15 cellular contexts compared by ENCODE assay signal in the genomic region with DNA sequence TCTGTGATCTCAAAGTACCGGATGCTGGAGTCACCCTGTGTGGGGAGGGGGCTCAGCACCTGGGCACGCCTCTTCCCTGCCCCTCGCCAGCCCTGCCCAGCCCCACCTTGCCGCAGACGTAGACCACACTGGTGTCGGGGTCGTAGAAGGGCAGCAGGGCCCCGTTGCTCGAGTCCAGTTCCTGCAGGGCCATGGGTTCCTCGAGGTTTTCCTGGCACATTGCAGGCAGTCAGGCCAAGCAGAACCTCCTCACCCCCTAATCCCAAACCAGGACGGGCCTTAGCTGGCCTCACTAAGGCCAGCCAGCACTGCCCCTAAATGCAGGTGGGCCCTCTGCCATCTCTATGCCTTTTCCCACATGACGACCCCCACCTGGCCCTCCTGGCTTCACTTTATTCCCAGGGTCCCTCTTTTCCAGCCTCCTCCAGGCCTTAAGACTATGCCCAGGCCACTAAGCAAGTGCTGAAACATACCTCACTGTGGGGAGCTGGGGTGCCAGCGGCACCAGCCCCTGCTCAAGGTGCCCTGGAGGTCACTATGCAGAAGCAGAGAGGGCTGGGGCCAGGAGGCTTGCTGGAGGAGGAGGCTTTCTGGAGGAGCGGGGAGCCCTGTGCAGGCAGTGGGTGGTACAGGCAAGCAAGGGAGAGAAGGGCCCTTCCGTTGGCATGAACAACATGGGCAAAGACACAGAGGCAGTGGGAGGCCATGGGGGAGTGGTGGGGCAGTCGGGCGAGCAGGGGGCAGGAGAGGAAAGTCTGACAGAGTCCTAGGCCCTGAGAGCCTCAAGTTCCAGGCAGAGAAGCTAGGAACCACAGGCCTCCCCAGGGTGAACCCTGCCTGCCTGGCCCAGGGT. TPM values are rescaled to one million over a fixed set of nuclear protein-coding genes. Genes with fewer than 3 reads are reported as not detected.
DNase-seq lines count a peak whose midpoint lies in the region; ATAC-seq and TF ChIP-seq lines count a peak whose summit lies in the region.
"Had no signal": no experiment of that assay in that cellular context is flagged by ENCODE, and none has a peak within 500 bp of the region (broad histone marks: within the 10 kb centered on the region; RNA-seq: fewer than 3 reads in every experiment).

No MANE protein-coding gene starts in this region.

- TF ChIP-seq POLR2A in lower leg skin (IDR thresholded peaks at IDR 0.05): no peak

- TF ChIP-seq CTCF in activated B cell treated with CpG ODN at 0.5 μM for 24 hours (IDR thresholded peaks at IDR 0.05) (no peak), lower leg skin (IDR thresholded peaks at IDR 0.05) (no peak)

- WGBS in lower leg skin, 2 donors: 67 to 72% methylated on average over 9 to 17 of the region's 17 CpGs

- peak overlapping the region; percentile 95 for H3K27ac Mint-ChIP-seq in activated naive CD4-positive, alpha-beta T cell treated with anti-CD3 and anti-CD28 coated beads for 36 hours
- H3K27ac Mint-ChIP-seq in activated B cell treated with CpG ODN at 0.5 μM for 24 hours (peak overlapping the region; percentile 88), immature natural killer cell (peak overlapping the region; percentile 86 to 96 (median 93))
- H3K27ac Mint-ChIP-seq in stimulated activated naive CD8-positive, alpha-beta T cell treated with anti-CD3 and anti-CD28 coated beads, Interleukin-15, amount 100 ng/mL, for 72 hours: peak overlapping the region; percentile 87 to 97
- H3K27ac Mint-ChIP-seq: endodermal cell, HFFc6 had no signal

- H3K4me3 ChIP-seq in lower leg skin (ENCODE audit: low read depth, poor library complexity, severe bottlenecking): no peak overlapping the region

- peak overlapping the region; percentile 90 for H3K4me3 Mint-ChIP-seq in activated naive CD4-positive, alpha-beta T cell treated with anti-CD3 and anti-CD28 coated beads for 36 hours
- H3K4me3 Mint-ChIP-seq in activated B cell treated with CpG ODN at 0.5 μM for 24 hours (peak overlapping the region; percentile 58), immature natural killer cell (peak overlapping the region; percentile 89 to 98 (median 97))
- H3K4me3 Mint-ChIP-seq in stimulated activated naive CD8-positive, alpha-beta T cell treated with anti-CD3 and anti-CD28 coated beads, Interleukin-15, amount 100 ng/mL, for 72 hours: peak overlapping the region; percentile 85 to 88
- H3K4me3 Mint-ChIP-seq: endodermal cell had no signal

- ATAC-seq in activated B cell treated with CpG ODN at 0.5 μM for 24 hours (ENCODE audit: low read depth) (peak; percentile 4), GM18867 (IDR thresholded peaks at IDR 0.05; ENCODE audit: unreplicated experiment) (no peak)
- ATAC-seq in stimulated activated naive CD8-positive, alpha-beta T cell treated with anti-CD3 and anti-CD28 coated beads, Interleukin-15, amount 100 ng/mL, for 72 hours: no peak

- no peaks in the 10 kb centered on the region for H3K27me3 Mint-ChIP-seq in activated naive CD4-positive, alpha-beta T cell treated with anti-CD3 and anti-CD28 coated beads for 36 hours (ENCODE audit: low read depth)
- H3K27me3 Mint-ChIP-seq in activated B cell treated with CpG ODN at 0.5 μM for 24 hours (no peaks in the 10 kb centered on the region), immature natural killer cell (ENCODE audit: low read depth in 3 of 3) (peaks cover 4 to 31% (median 21%) of the 10 kb centered on the region in 3 donors)
- no peaks in the 10 kb centered on the region for H3K27me3 Mint-ChIP-seq in stimulated activated naive CD8-positive, alpha-beta T cell treated with anti-CD3 and anti-CD28 coated beads, Interleukin-15, amount 100 ng/mL, for 72 hours

- POLR2A ChIA-PET in activated B cell treated with CpG ODN at 0.5 μM for 24 hours (lab: Charles Lee): interaction anchor here (0.6 to 26.0 kb wide), 15 partner anchors 8 to 90 kb away, joined by 3 to 1417 read pairs (median 7); partner anchors contain the start of genes AIP, CABP4, CARNS1 and CLCF1

- peak; percentile 60 for DNase-seq in activated naive CD4-positive, alpha-beta T cell treated with anti-CD3 and anti-CD28 coated beads for 36 hours
- no peak for DNase-seq in activated naive CD4-positive, alpha-beta T cell treated with anti-CD3 and anti-CD28 coated beads, Interleukin-2, amount 50 U/mL, for 16 hours
- peak; percentile 39 for DNase-seq in activated B cell treated with CpG ODN at 0.5 μM for 24 hours
- no peak for DNase-seq in immature natural killer cell
- peak in 1 of 2 donors; percentile 35 for DNase-seq in stimulated activated naive CD8-positive, alpha-beta T cell treated with anti-CD3 and anti-CD28 coated beads, Interleukin-15, amount 100 ng/mL, for 72 hours
- DNase-seq in NOMO-1 (lab: John Stamatoyannopoulos, UW; ENCODE audit: unreplicated experiment in 2 of 2): no peak
- DNase-seq in lower leg skin (ENCODE audit: low spot score in 2 of 2): no peak
- DNase-seq: AML-193, endodermal cell, HFFc6, NCI-H1048, NCI-H748 treated with DMSO at 0.1 percent for 48 hours had no signal

- H3K9me3 Mint-ChIP-seq in activated naive CD4-positive, alpha-beta T cell treated with anti-CD3 and anti-CD28 coated beads for 36 hours: no peaks in the 10 kb centered on the region
- H3K9me3 Mint-ChIP-seq in activated B cell treated with CpG ODN at 0.5 μM for 24 hours: no peaks in the 10 kb centered on the region
- no peaks in the 10 kb centered on the region for H3K9me3 Mint-ChIP-seq in immature natural killer cell
- no peaks in the 10 kb centered on the region for H3K9me3 Mint-ChIP-seq in stimulated activated naive CD8-positive, alpha-beta T cell treated with anti-CD3 and anti-CD28 coated beads, Interleukin-15, amount 100 ng/mL, for 72 hours
- H3K9me3 Mint-ChIP-seq: endodermal cell, HFFc6 had no signal

- H3K36me3 Mint-ChIP-seq in activated naive CD4-positive, alpha-beta T cell treated with anti-CD3 and anti-CD28 coated beads for 36 hours (ENCODE audit: low read depth): peaks cover 33% of the 10 kb centered on the region
- H3K36me3 Mint-ChIP-seq in activated B cell treated with CpG ODN at 0.5 μM for 24 hours (ENCODE audit: low read depth): peaks cover 24% of the 10 kb centered on the region
- peaks cover 0 to 5% (median 4%) of the 10 kb centered on the region in 3 donors for H3K36me3 Mint-ChIP-seq in immature natural killer cell

- intact Hi-C loops in activated naive CD4-positive, alpha-beta T cell treated with anti-CD3 and anti-CD28 coated beads for 36 hours (cut with micrococcal nuclease): no loop called here
- intact Hi-C loops in activated B cell treated with CpG ODN at 0.5 μM for 24 hours (cut with micrococcal nuclease) (no loop called here), lower leg skin (cut with DNase I; ENCODE audit: low total_unique reads) (no loop called here)

- peaks cover 60% of the 10 kb centered on the region for H3K4me1 Mint-ChIP-seq in activated naive CD4-positive, alpha-beta T cell treated with anti-CD3 and anti-CD28 coated beads for 36 hours (ENCODE audit: low read depth)
- H3K4me1 Mint-ChIP-seq in activated B cell treated with CpG ODN at 0.5 μM for 24 hours: peaks cover 81% of the 10 kb centered on the region
- H3K4me1 Mint-ChIP-seq in immature natural killer cell: peaks cover 75% of the 10 kb centered on the region in 2 donors
- peaks cover 81% of the 10 kb centered on the region for H3K4me1 Mint-ChIP-seq in stimulated activated naive CD8-positive, alpha-beta T cell treated with anti-CD3 and anti-CD28 coated beads, Interleukin-15, amount 100 ng/mL, for 72 hours

- CTCF ChIA-PET in activated naive CD4-positive, alpha-beta T cell treated with anti-CD3 and anti-CD28 coated beads for 36 hours (lab: Charles Lee): interaction anchor here (1.7 to 3.0 kb wide), 2 partner anchors 28 to 32 kb away, joined by 5 to 18 read pairs; no protein-coding TSS in a partner anchor
- CTCF ChIA-PET in activated B cell treated with CpG ODN at 0.5 μM for 24 hours (lab: Charles Lee): interaction anchor here (1.1 kb wide), 1 partner anchor 39 kb away, joined by 3 read pairs; the partner anchor contains the start of gene PPP1CA

RNA-seq across cellular contexts. Expression of gene CORO1B, which starts 2.8 kb away (rescaled TPM):
- total RNA-seq in activated naive CD4-positive, alpha-beta T cell treated with anti-CD3 and anti-CD28 coated beads for 36 hours: 100 to 1,000 TPM; 298 to 305 TPM
- 34.0 and 39.7 TPM in 2 replicates for total RNA-seq in activated B cell treated with CpG ODN at 0.5 μM for 24 hours
- polyA plus RNA-seq in immature natural killer cell: 10 to 100 TPM in 1 of 3 donors, 1 to 10 TPM in 2; 7.1 to 10.3 (median 9.2) TPM
- 10 to 100 TPM; 40.1 to 79.5 (median 66.9) TPM for total RNA-seq in lower leg skin

RNA-seq across cellular contexts. Expression of gene PTPRCAP, which starts 3.0 kb away (rescaled TPM):
- total RNA-seq in activated naive CD4-positive, alpha-beta T cell treated with anti-CD3 and anti-CD28 coated beads for 36 hours: 10 to 100 TPM; 56.8 to 62.4 TPM
- 328 and 347 TPM in 2 replicates for total RNA-seq in activated B cell treated with CpG ODN at 0.5 μM for 24 hours
- polyA plus RNA-seq in immature natural killer cell: 1,000 to 10,000 TPM; 1,315 to 1,354 (median 1,351) TPM
- total RNA-seq in lower leg skin: 1 to 10 TPM; 1.6 to 2.9 (median 2.1) TPM
- total RNA-seq: temporal lobe had no signal

RNA-seq across cellular contexts. Expression of gene GPR152, which starts 12.1 kb away (rescaled TPM):
- total RNA-seq in activated naive CD4-positive, alpha-beta T cell treated with anti-CD3 and anti-CD28 coated beads for 36 hours: not detected
- total RNA-seq in activated B cell treated with CpG ODN at 0.5 μM for 24 hours (not detected in 2 replicates), lower leg skin (not detected)
- polyA plus RNA-seq in immature natural killer cell: 1 to 10 TPM in 1 of 3 donors, under 1 TPM in 1, not detected in 1; 0.23 to 2.5 TPM
- total RNA-seq: endodermal cell, HFFc6, temporal lobe had no signal
- polyA plus RNA-seq: neural cell had no signal

RNA-seq across cellular contexts. Expression of gene RPS6KB2, which starts 12.2 kb away (rescaled TPM):
- total RNA-seq in activated naive CD4-positive, alpha-beta T cell treated with anti-CD3 and anti-CD28 coated beads for 36 hours: 10 to 100 TPM; 50.7 to 51.2 TPM
- total RNA-seq in activated B cell treated with CpG ODN at 0.5 μM for 24 hours: 66.9 and 74.5 TPM in 2 replicates
- polyA plus RNA-seq in immature natural killer cell: 10 to 100 TPM; 71.5 to 96.5 (median 74.9) TPM
- 100 to 1,000 TPM; 154 to 264 (median 203) TPM for total RNA-seq in lower leg skin

RNA-seq across cellular contexts. Expression of gene CABP4, which starts 14.7 kb away (rescaled TPM):
- total RNA-seq in activated naive CD4-positive, alpha-beta T cell treated with anti-CD3 and anti-CD28 coated beads for 36 hours: 1 to 10 TPM; 1.4 to 2.3 TPM
- 2.1 and 3.0 TPM in 2 replicates for total RNA-seq in activated B cell treated with CpG ODN at 0.5 μM for 24 hours
- polyA plus RNA-seq in immature natural killer cell: 1 to 10 TPM in 1 of 3 donors, not detected in 2; 1.6 TPM
- total RNA-seq in lower leg skin: under 1 TPM in 2 of 4 donors, not detected in 2; 0.11 to 0.25 TPM
- total RNA-seq: endodermal cell, HFFc6, temporal lobe had no signal
- polyA plus RNA-seq: neural cell had no signal

Comparison
In these comparisons a context has a peak if more than half of its experiments do, and no peak if none do; other contexts are left out.
1. DNase-seq: peak in activated naive CD4-positive, alpha-beta T cell treated with anti-CD3 and anti-CD28 coated beads for 36 hours (single experiment) and activated B cell treated with CpG ODN at 0.5 μM for 24 hours (single experiment); none in activated naive CD4-positive, alpha-beta T cell treated with anti-CD3 and anti-CD28 coated beads, Interleukin-2, amount 50 U/mL, for 16 hours (single experiment), immature natural killer cell (0 of 3), NOMO-1 (0 of 2) and lower leg skin (0 of 2).
2. RNA of gene PTPRCAP, which starts 3.0 kb away (total RNA-seq): 328 to 347 TPM in activated B cell treated with CpG ODN at 0.5 μM for 24 hours and 56.8 to 62.4 TPM in activated naive CD4-positive, alpha-beta T cell treated with anti-CD3 and anti-CD28 coated beads for 36 hours; 1.6 to 2.9 TPM in lower leg skin; every median in the first group is over 10 times any median in the second.
3. Peak in every context shown above with its lines, with median percentiles within 50 percentile points of each other: H3K27ac Mint-ChIP-seq and H3K4me3 Mint-ChIP-seq.